ENCODE assay signal across 18 cellular contexts in genomic region chr11:129292092-129292491, GRCh38.
DNase-seq lines count a peak whose midpoint lies in the region; TF ChIP-seq lines count a peak whose summit lies in the region.
"Had no signal": no experiment of that assay in that cellular context is flagged by ENCODE, and none has a peak within 500 bp of the region (broad histone marks: within the 10 kb centered on the region; RNA-seq: fewer than 3 reads in every experiment).

No MANE protein-coding gene starts in this region.

- H3K4me1 ChIP-seq in neuronal stem cell (ENCODE audit: control insufficient read depth in 2 of 2, insufficient read depth in 1 of 2, low read depth in 1 of 2, low read length in 2 of 2): peaks cover 4 to 17% of the 10 kb centered on the region in 2 donors
- H3K4me1 ChIP-seq: BLaER1 treated with 17β-estradiol and CSF1 and Interleukin-3, amounts not matched to agents 10 nM and 100 nM had no signal

- no peaks in the 10 kb centered on the region for H3K79me1 ChIP-seq in neuronal stem cell (ENCODE audit: low read depth, low read length)

- H3K9me3 ChIP-seq in neuronal stem cell (replicated peaks in 1 of 2; ENCODE audit: control insufficient read depth in 2 of 2, insufficient read depth in 1 of 2, low read depth in 1 of 2, low read length in 2 of 2): no peaks in the 10 kb centered on the region
- H3K9me3 ChIP-seq: BLaER1 treated with 17β-estradiol and CSF1 and Interleukin-3, amounts not matched to agents 10 nM and 100 nM; Caco-2 had no signal

- no peak overlapping the region for H3K4me3 Mint-ChIP-seq in brain
- H3K4me3 Mint-ChIP-seq in neural crest cell: no peak overlapping the region
- H3K4me3 Mint-ChIP-seq: B cell; CD4-positive, alpha-beta T cell; CD8-positive, alpha-beta T cell had no signal

- H3K23ac ChIP-seq in neuronal stem cell (ENCODE audit: low read depth, low read length, poor library complexity): no peak overlapping the region

- H3K18ac ChIP-seq in neuronal stem cell (ENCODE audit: low read length): no peak overlapping the region

- H3K27me3 ChIP-seq in neuronal stem cell (ENCODE audit: control insufficient read depth in 3 of 3, insufficient read depth in 3 of 3, low read depth in 1 of 3, low read length in 3 of 3): peaks cover 0 to 2% (median 0%) of the 10 kb centered on the region in 3 experiments
- H3K27me3 ChIP-seq: BLaER1 treated with 17β-estradiol and CSF1 and Interleukin-3, amounts not matched to agents 10 nM and 100 nM had no signal

- no peak overlapping the region for H3K9ac ChIP-seq in neuronal stem cell (ENCODE audit: low read depth, low read length, poor library complexity)
- H3K9ac ChIP-seq: BLaER1 treated with 17β-estradiol and CSF1 and Interleukin-3, amounts not matched to agents 10 nM and 100 nM had no signal

- DNase-seq in neural crest cell (ENCODE audit: low read depth, low spot score): no peak
- DNase-seq in neuronal stem cell (ENCODE audit: low spot score): no peak
- DNase-seq in stimulated activated CD4-positive, alpha-beta T cell treated with anti-CD3 and anti-CD28 coated beads, Interleukin-4, amount 100 ng/mL, for 4 hours: no peak
- DNase-seq in HUDEP-2 (lab: John Stamatoyannopoulos, UW; ENCODE audit: unreplicated experiment in 76 of 76): no peak
- no peak for DNase-seq in AG20443 (ENCODE audit: low spot score)
- DNase-seq: 8988T; ACHN; AML-193; Caco-2; Calu3; CD4-positive, alpha-beta T cell; CD8-positive, alpha-beta T cell; DMS79 treated with DMSO at 0.1 percent for 48 hours; GF-D8 had no signal

- no CpG with 5 or more reads among the region's 2 CpGs for whole genome bisulfite sequencing in neuronal stem cell (ENCODE audit: extremely low coverage in 2 of 2, insufficient read length in 2 of 2, insufficient replicate concordance in 1 of 2), 2 donors

- no peak overlapping the region for H2BK120ac ChIP-seq in neuronal stem cell (ENCODE audit: low read depth, low read length)

- H2BK12ac ChIP-seq in neuronal stem cell (ENCODE audit: low read length): no peak overlapping the region

- no peak overlapping the region for H3K4me3 ChIP-seq in neuronal stem cell (ENCODE audit: low read length in 2 of 2)
- H3K4me3 ChIP-seq: BLaER1 treated with 17β-estradiol and CSF1 and Interleukin-3, amounts not matched to agents 10 nM and 100 nM had no signal

- no peak overlapping the region for H3K27ac ChIP-seq in neuronal stem cell (replicated peaks; ENCODE audit: low read length)
- H3K27ac ChIP-seq: BLaER1 treated with 17β-estradiol and CSF1 and Interleukin-3, amounts not matched to agents 10 nM and 100 nM; C4-2B had no signal

- no peaks in the 10 kb centered on the region for H3K9me3 Mint-ChIP-seq in brain
- no peaks in the 10 kb centered on the region for H3K9me3 Mint-ChIP-seq in neural crest cell
- H3K9me3 Mint-ChIP-seq: CD4-positive, alpha-beta T cell; CD8-positive, alpha-beta T cell had no signal

- no peak overlapping the region for H2AK5ac ChIP-seq in neuronal stem cell (ENCODE audit: low read depth, low read length)

- TF ChIP-seq CTCF in brain (conservative IDR thresholded peaks at IDR 0.05) (no peak), neural crest cell (conservative IDR thresholded peaks at IDR 0.05) (no peak)

- H3K27ac Mint-ChIP-seq in brain: peak overlapping the region in 4 of 5 experiments; percentile 82 to 88 (median 86)
- peak overlapping the region; percentile 15 for H3K27ac Mint-ChIP-seq in neural crest cell (ENCODE audit: unreplicated experiment)
- H3K27ac Mint-ChIP-seq: B cell; CD4-positive, alpha-beta T cell; CD8-positive, alpha-beta T cell had no signal

- H3K36me3 ChIP-seq in neuronal stem cell (replicated peaks in 1 of 2; ENCODE audit: control insufficient read depth in 2 of 2, insufficient read depth in 2 of 2, low read length in 2 of 2): no peaks in the 10 kb centered on the region
- H3K36me3 ChIP-seq: BLaER1 treated with 17β-estradiol and CSF1 and Interleukin-3, amounts not matched to agents 10 nM and 100 nM had no signal

- peak overlapping the region; percentile 76 for H2AFZ ChIP-seq in neuronal stem cell (ENCODE audit: low read length)

- no peak overlapping the region for H3K14ac ChIP-seq in neuronal stem cell (ENCODE audit: low read length)

- H3K4ac ChIP-seq in neuronal stem cell (ENCODE audit: low read length): no peak overlapping the region

- H2BK5ac ChIP-seq in neuronal stem cell (ENCODE audit: low read length): no peak overlapping the region

- H3K36me3 Mint-ChIP-seq in brain (no peaks in the 10 kb centered on the region), neural crest cell (ENCODE audit: low read depth) (no peaks in the 10 kb centered on the region)
- H3K36me3 Mint-ChIP-seq: CD8-positive, alpha-beta T cell had no signal

- no peak overlapping the region for H4K91ac ChIP-seq in neuronal stem cell (ENCODE audit: low read depth, low read length, poor library complexity)

- no peak overlapping the region for H4K8ac ChIP-seq in neuronal stem cell (ENCODE audit: low read depth, low read length)

- H3K4me2 ChIP-seq in neuronal stem cell (ENCODE audit: insufficient read depth, low read length, poor library complexity, severe bottlenecking): no peak overlapping the region
- H3K4me2 ChIP-seq: BLaER1 treated with 17β-estradiol and CSF1 and Interleukin-3, amounts not matched to agents 10 nM and 100 nM had no signal

- peaks cover 56% of the 10 kb centered on the region for H3K4me1 Mint-ChIP-seq in brain
- peaks cover 65% of the 10 kb centered on the region for H3K4me1 Mint-ChIP-seq in neural crest cell
- H3K4me1 Mint-ChIP-seq: B cell had no signal

- H3K27me3 Mint-ChIP-seq in brain (no peaks in the 10 kb centered on the region), neural crest cell (ENCODE audit: low read depth) (no peaks in the 10 kb centered on the region)

- no peak overlapping the region for H2BK15ac ChIP-seq in neuronal stem cell (ENCODE audit: low read length)
